15 cellular contexts compared by ENCODE assay signal in genomic region chr6:38091626-38092025, GRCh38.
DNase-seq lines count a peak whose midpoint lies in the region; ATAC-seq and TF ChIP-seq lines count a peak whose summit lies in the region.
"Had no signal": no experiment of that assay in that cellular context is flagged by ENCODE, and none has a peak within 500 bp of the region (broad histone marks: within the 10 kb centered on the region; RNA-seq: fewer than 3 reads in every experiment).

No MANE protein-coding gene starts in this region.

- peaks cover 0 to 9% (median 5%) of the 10 kb centered on the region in 4 donors for H3K4me1 Mint-ChIP-seq in CD4-positive, alpha-beta memory T cell

- no peaks in the 10 kb centered on the region for H3K27me3 Mint-ChIP-seq in CD4-positive, alpha-beta memory T cell

- peak; percentile 14 for ATAC-seq in left ventricle myocardium superior
- ATAC-seq in psoas muscle: peak; percentile 19 to 83 (median 67)
- no peak for ATAC-seq in HG03097 (IDR thresholded peaks at IDR 0.05; ENCODE audit: low FRiP score, unreplicated experiment)
- ATAC-seq: K562, PC-3 had no signal

- intact Hi-C loops in left ventricle myocardium superior (cut with micrococcal nuclease): no loop called here
- intact Hi-C loops in psoas muscle (cut with DNase I): no loop called here
- intact Hi-C loops in CD4-positive, alpha-beta memory T cell (cut with micrococcal nuclease): no loop called here

- H3K4me3 Mint-ChIP-seq in CD4-positive, alpha-beta memory T cell: no peak overlapping the region

- H3K36me3 Mint-ChIP-seq in CD4-positive, alpha-beta memory T cell: peaks cover 13 to 23% of the 10 kb centered on the region in 2 donors

- POLR2A ChIA-PET in CD4-positive, alpha-beta memory T cell (lab: Charles Lee; ENCODE audit: partially characterized antibody): no interaction called here

- H3K9me3 Mint-ChIP-seq in CD4-positive, alpha-beta memory T cell: no peaks in the 10 kb centered on the region

- H3K36me3 ChIP-seq in right atrium auricular region: no peaks in the 10 kb centered on the region
- no peaks in the 10 kb centered on the region for H3K36me3 ChIP-seq in psoas muscle (ENCODE audit: insufficient read depth in 1 of 2, low read depth in 1 of 2)
- no peaks in the 10 kb centered on the region for H3K36me3 ChIP-seq in CD4-positive, alpha-beta memory T cell (ENCODE audit: insufficient read depth, low read length)

- no peak for TF ChIP-seq CTCF in right atrium auricular region (IDR thresholded peaks at IDR 0.05)
- TF ChIP-seq CTCF in psoas muscle (IDR thresholded peaks at IDR 0.05): no peak

- DNase-seq in left ventricle myocardium superior: no peak
- DNase-seq in right atrium auricular region (ENCODE audit: low spot score): no peak
- DNase-seq in NCI-H82 treated with DMSO at 0.1 percent for 48 hours (lab: John Stamatoyannopoulos, UW; ENCODE audit: unreplicated experiment): peak; percentile 73
- DNase-seq in psoas muscle: no peak
- no peak for DNase-seq in CD4-positive, alpha-beta memory T cell
- no peak for DNase-seq in NCI-H2081 treated with DMSO at 0.1 percent for 48 hours (lab: John Stamatoyannopoulos, UW)
- DNase-seq: DMS79, GOT3, NCI-H1105, NCI-H1694 treated with DMSO at 0.1 percent for 48 hours, PC-3, RPMI8226, SIG-M5 had no signal

- H3K9me3 ChIP-seq in right atrium auricular region (no peaks in the 10 kb centered on the region), psoas muscle (no peaks in the 10 kb centered on the region)
- no peaks in the 10 kb centered on the region for H3K9me3 ChIP-seq in CD4-positive, alpha-beta memory T cell (ENCODE audit: control insufficient read depth in 1 of 2, low read length in 2 of 2)

- H3K27ac Mint-ChIP-seq in CD4-positive, alpha-beta memory T cell: no peak overlapping the region

- H3K4me3 ChIP-seq in right atrium auricular region: no peak overlapping the region
- H3K4me3 ChIP-seq in psoas muscle: no peak overlapping the region
- H3K4me3 ChIP-seq in CD4-positive, alpha-beta memory T cell (ENCODE audit: low read length in 2 of 2): no peak overlapping the region
- H3K4me3 ChIP-seq: K562 had no signal

- H3K27ac ChIP-seq in right atrium auricular region (no peak overlapping the region), psoas muscle (no peak overlapping the region)
- H3K27ac ChIP-seq in CD4-positive, alpha-beta memory T cell (ENCODE audit: low read depth, low read length): no peak overlapping the region

- WGBS in psoas muscle, 3 donors: 50 to 73% (median 57%) methylated on average over 6 of the region's 6 CpGs

- H3K27me3 ChIP-seq in right atrium auricular region: no peaks in the 10 kb centered on the region
- no peaks in the 10 kb centered on the region for H3K27me3 ChIP-seq in psoas muscle (ENCODE audit: insufficient read depth in 3 of 3, low read length in 2 of 3)
- H3K27me3 ChIP-seq in CD4-positive, alpha-beta memory T cell (ENCODE audit: insufficient read depth, low read length): no peaks in the 10 kb centered on the region

- H3K4me1 ChIP-seq in right atrium auricular region: peaks cover 0 to 15% of the 10 kb centered on the region in 2 donors
- peaks cover 10% of the 10 kb centered on the region for H3K4me1 ChIP-seq in psoas muscle
- no peaks in the 10 kb centered on the region for H3K4me1 ChIP-seq in CD4-positive, alpha-beta memory T cell (ENCODE audit: insufficient read depth, low read length)

- CTCF ChIA-PET in CD4-positive, alpha-beta memory T cell (lab: Charles Lee; ENCODE audit: partially characterized antibody): no interaction called here
